Comparison of ENCODE assay signal across 17 cellular contexts in genomic region chr9:37507586-37508134, GRCh38.
"Had no signal": no experiment of that assay in that cellular context is flagged by ENCODE, and none has a peak within 500 bp of the region (broad histone marks: within the 10 kb centered on the region; RNA-seq: fewer than 3 reads in every experiment).

No MANE protein-coding gene starts in this region.

- H3K4me1 ChIP-seq: breast epithelium, esophagus muscularis mucosa, left ventricle myocardium inferior, neural progenitor cell, SJSA1 had no signal

- H3K4me2 ChIP-seq: neural progenitor cell had no signal

- H3K27me3 ChIP-seq: breast epithelium, esophagus muscularis mucosa, neural progenitor cell, ovary, SJSA1 had no signal

- H2AFZ ChIP-seq: neural progenitor cell had no signal

- H3K4me3 Mint-ChIP-seq: activated CD4-positive, alpha-beta memory T cell treated with anti-CD3 and anti-CD28 coated beads, Interleukin-2, amount 10 ng/mL, durations not matched to agents 7 days and 5 days; activated T-helper 1 cell treated with anti-CD3 and anti-CD28 coated beads, Interleukin-12 subunit alpha, Interleukin-12 subunit beta, Interleukin-2, Interleukin-4 antibody, amounts not matched to agents 30 ng/mL and 10 ng/mL and 1 ng/mL, durations not matched to agents 14 hours and 24 hours and 36 hours; neural progenitor cell; type B pancreatic cell had no signal

- H3K27ac Mint-ChIP-seq: activated CD4-positive, alpha-beta memory T cell treated with anti-CD3 and anti-CD28 coated beads, Interleukin-2, amount 10 ng/mL, durations not matched to agents 7 days and 5 days; activated T-helper 1 cell treated with anti-CD3 and anti-CD28 coated beads, Interleukin-12 subunit alpha, Interleukin-12 subunit beta, Interleukin-2, Interleukin-4 antibody, amounts not matched to agents 30 ng/mL and 10 ng/mL and 1 ng/mL, durations not matched to agents 14 hours and 24 hours and 36 hours; neural progenitor cell; type B pancreatic cell had no signal

- H3K27me3 Mint-ChIP-seq: activated CD4-positive, alpha-beta memory T cell treated with anti-CD3 and anti-CD28 coated beads, Interleukin-2, amount 10 ng/mL, durations not matched to agents 7 days and 5 days; type B pancreatic cell had no signal

- H3K27ac ChIP-seq: esophagus muscularis mucosa, left ventricle myocardium inferior, neural progenitor cell, ovary, SJSA1, VCaP had no signal

- DNase-seq: activated CD4-positive, alpha-beta memory T cell treated with anti-CD3 and anti-CD28 coated beads, Interleukin-2, amount 10 ng/mL, durations not matched to agents 7 days and 5 days; activated CD8-positive, alpha-beta memory T cell treated with anti-CD3 and anti-CD28 coated beads, Interleukin-2, amount 50 U/mL, for 48 hours; islet precursor cell; left ventricle myocardium inferior; mesendoderm; ovary; retina; stimulated activated CD4-positive, alpha-beta T cell treated with anti-CD3 and anti-CD28 coated beads, Interleukin-4, amount 100 ng/mL, for 4 hours; T1000 had no signal

- ATAC-seq: activated naive CD4-positive, alpha-beta T cell treated with anti-CD3 and anti-CD28 coated beads, Interleukin-2, amount 50 U/mL, for 72 hours had no signal

- H3K36me3 ChIP-seq: neural progenitor cell, ovary had no signal

- H3K4me3 ChIP-seq: breast epithelium, esophagus muscularis mucosa, left ventricle myocardium inferior, neural progenitor cell, ovary, SJSA1 had no signal

- H3K9me3 ChIP-seq: breast epithelium, esophagus muscularis mucosa, left ventricle myocardium inferior, ovary, SJSA1 had no signal

- H3K9me3 Mint-ChIP-seq: activated CD4-positive, alpha-beta memory T cell treated with anti-CD3 and anti-CD28 coated beads, Interleukin-2, amount 10 ng/mL, durations not matched to agents 7 days and 5 days; activated naive CD4-positive, alpha-beta T cell treated with anti-CD3 and anti-CD28 coated beads, Interleukin-2, amount 50 U/mL, for 72 hours; activated T-helper 1 cell treated with anti-CD3 and anti-CD28 coated beads, Interleukin-12 subunit alpha, Interleukin-12 subunit beta, Interleukin-2, Interleukin-4 antibody, amounts not matched to agents 30 ng/mL and 10 ng/mL and 1 ng/mL, durations not matched to agents 14 hours and 24 hours and 36 hours; neural progenitor cell; type B pancreatic cell had no signal
